In genomic region chr14:32906672-32907071, GRCh38 we compare ENCODE assay signal across 24 cellular contexts. TPM values are rescaled to one million over a fixed set of nuclear protein-coding genes. Genes with fewer than 3 reads are reported as not detected.
"Had no signal": no experiment of that assay in that cellular context is flagged by ENCODE, and none has a peak within 500 bp of the region (broad histone marks: within the 10 kb centered on the region; RNA-seq: fewer than 3 reads in every experiment).

No MANE protein-coding gene starts in this region.

- H3K27me3 ChIP-seq: neural progenitor cell, neutrophil, right lobe of liver, sigmoid colon, stomach, thyroid gland, tibial nerve, upper lobe of left lung, vagina had no signal

- DNase-seq: natural killer cell; nucleus accumbens; posterior cingulate gyrus; psoas muscle; right lobe of liver; sigmoid colon; small intestine; stimulated activated CD4-positive, alpha-beta T cell treated with anti-CD3 and anti-CD28 coated beads, Interleukin-15, amount 100 ng/mL, for 24 hours; stimulated activated CD4-positive, alpha-beta T cell treated with anti-CD3 and anti-CD28 coated beads, Interleukin-2, amount 100 ng/mL, for 24 hours; stimulated activated CD4-positive, alpha-beta T cell treated with anti-CD3 and anti-CD28 coated beads, Interleukin-2, amount 100 ng/mL, for 48 hours; stimulated activated CD4-positive, alpha-beta T cell treated with anti-CD3 and anti-CD28 coated beads, Interleukin-4, amount 100 ng/mL, for 24 hours; stimulated activated naive B cell treated with anti-CD40 and anti-IgM and Interleukin-4, amounts not matched to agents 10 μg/mL and 1 μg/mL and 100 μg/mL, for 72 hours; stimulated activated naive CD4-positive, alpha-beta T cell treated with Interleukin-2 at 50 U/mL for 16 hours; stomach; thyroid gland; trophoblast cell had no signal

- H3K4me1 ChIP-seq: neural progenitor cell, parathyroid adenoma, psoas muscle, right lobe of liver, sigmoid colon, stomach, thyroid gland, tibial nerve, upper lobe of left lung, vagina had no signal

- H3K9me3 ChIP-seq: neutrophil, psoas muscle, right lobe of liver, sigmoid colon, stomach, thoracic aorta, thyroid gland, tibial nerve, upper lobe of left lung, vagina had no signal

- ATAC-seq: natural killer cell; psoas muscle; right cardiac atrium; right lobe of liver; stimulated activated naive B cell treated with anti-CD40 and anti-IgM and Interleukin-4, amounts not matched to agents 10 μg/mL and 1 μg/mL and 100 μg/mL, for 72 hours had no signal

- H3K27ac ChIP-seq: neural progenitor cell, neutrophil, parathyroid adenoma, psoas muscle, right lobe of liver, sigmoid colon, stomach, thoracic aorta, thyroid gland, tibial nerve, upper lobe of left lung, vagina had no signal

- H3K4me3 ChIP-seq: neural progenitor cell, psoas muscle, right lobe of liver, sigmoid colon, stomach, thoracic aorta, thyroid gland, tibial nerve, upper lobe of left lung, vagina had no signal

- H3K36me3 ChIP-seq: neural progenitor cell, neutrophil, right lobe of liver, sigmoid colon, stomach, thoracic aorta, thyroid gland, tibial nerve, upper lobe of left lung, vagina had no signal

RNA-seq across cellular contexts. Expression of gene NPAS3, which starts 32.0 kb away (rescaled TPM):
- total RNA-seq: natural killer cell had no signal
